Comparison of ENCODE assay signal across 18 cellular contexts in genomic region chr6:12576389-12576788, GRCh38.
DNase-seq lines count a peak whose midpoint lies in the region; ATAC-seq and TF ChIP-seq lines count a peak whose summit lies in the region.
"Had no signal": no experiment of that assay in that cellular context is flagged by ENCODE, and none has a peak within 500 bp of the region (broad histone marks: within the 10 kb centered on the region; RNA-seq: fewer than 3 reads in every experiment).

No MANE protein-coding gene starts in this region.

- H3K4me1 ChIP-seq in SJSA1 (replicated peaks) (peaks cover 92% of the 10 kb centered on the region), GM23338 (ENCODE audit: insufficient read depth) (peaks cover 9% of the 10 kb centered on the region; the same call in 1 of the 2 replicates)
- H3K4me1 ChIP-seq: colonic mucosa, Peyer's patch had no signal

- H3K4me3 ChIP-seq in SJSA1 (no peak overlapping the region), GM23338 (no peak overlapping the region)
- H3K4me3 ChIP-seq: colonic mucosa, Peyer's patch had no signal

- H4K20me1 ChIP-seq in GM23338 (replicated peaks; ENCODE audit: insufficient read depth): no peaks in the 10 kb centered on the region

- H3K9me3 ChIP-seq in SJSA1 (replicated peaks): no peaks in the 10 kb centered on the region
- H3K9me3 ChIP-seq: colonic mucosa, Peyer's patch had no signal

- H3K27ac Mint-ChIP-seq in osteocyte (ENCODE audit: unreplicated experiment) (peak overlapping the region; percentile 89), GM23338 (no peak overlapping the region)
- H3K27ac Mint-ChIP-seq in stimulated activated naive B cell treated with anti-CD40 and anti-IgM and Interleukin-4, amounts not matched to agents 10 μg/mL and 1 μg/mL and 100 μg/mL, for 72 hours: no peak overlapping the region
- no peak overlapping the region for H3K27ac Mint-ChIP-seq in effector memory CD8-positive, alpha-beta T cell
- H3K27ac Mint-ChIP-seq: activated naive CD4-positive, alpha-beta T cell treated with anti-CD3 and anti-CD28 coated beads, Interleukin-2, amount 50 U/mL, for 72 hours; B cell had no signal

- H3K9me3 Mint-ChIP-seq in osteocyte (ENCODE audit: unreplicated experiment) (no peaks in the 10 kb centered on the region), GM23338 (no peaks in the 10 kb centered on the region)
- H3K9me3 Mint-ChIP-seq in stimulated activated naive B cell treated with anti-CD40 and anti-IgM and Interleukin-4, amounts not matched to agents 10 μg/mL and 1 μg/mL and 100 μg/mL, for 72 hours: no peaks in the 10 kb centered on the region
- no peaks in the 10 kb centered on the region for H3K9me3 Mint-ChIP-seq in effector memory CD8-positive, alpha-beta T cell
- H3K9me3 Mint-ChIP-seq: activated naive CD4-positive, alpha-beta T cell treated with anti-CD3 and anti-CD28 coated beads, Interleukin-2, amount 50 U/mL, for 72 hours had no signal

- ATAC-seq in GM23338 (no peak), HG03097 (IDR thresholded peaks at IDR 0.05; ENCODE audit: low FRiP score, unreplicated experiment) (no peak)
- ATAC-seq in stimulated activated naive B cell treated with anti-CD40 and anti-IgM and Interleukin-4, amounts not matched to agents 10 μg/mL and 1 μg/mL and 100 μg/mL, for 72 hours (replicated peaks): no peak
- no peak for ATAC-seq in effector memory CD8-positive, alpha-beta T cell (replicated peaks)
- ATAC-seq: activated naive CD4-positive, alpha-beta T cell treated with anti-CD3 and anti-CD28 coated beads, Interleukin-2, amount 50 U/mL, for 72 hours had no signal

- H3K27me3 Mint-ChIP-seq in osteocyte (ENCODE audit: unreplicated experiment): no peaks in the 10 kb centered on the region
- H3K27me3 Mint-ChIP-seq in GM23338 (ENCODE audit: insufficient read depth, low read depth, poor library complexity): no peaks in the 10 kb centered on the region
- H3K27me3 Mint-ChIP-seq in stimulated activated naive B cell treated with anti-CD40 and anti-IgM and Interleukin-4, amounts not matched to agents 10 μg/mL and 1 μg/mL and 100 μg/mL, for 72 hours: peaks cover 6 to 11% of the 10 kb centered on the region in 2 donors
- H3K27me3 Mint-ChIP-seq in effector memory CD8-positive, alpha-beta T cell: peaks cover 0 to 14% of the 10 kb centered on the region in 2 donors

- H3K4me1 Mint-ChIP-seq in osteocyte (ENCODE audit: unreplicated experiment) (peaks cover 44% of the 10 kb centered on the region), GM23338 (peaks cover 9% of the 10 kb centered on the region; the same call in 2 of the 3 replicates)
- no peaks in the 10 kb centered on the region for H3K4me1 Mint-ChIP-seq in stimulated activated naive B cell treated with anti-CD40 and anti-IgM and Interleukin-4, amounts not matched to agents 10 μg/mL and 1 μg/mL and 100 μg/mL, for 72 hours
- no peaks in the 10 kb centered on the region for H3K4me1 Mint-ChIP-seq in effector memory CD8-positive, alpha-beta T cell (ENCODE audit: low read depth in 2 of 2)
- H3K4me1 Mint-ChIP-seq: B cell had no signal

- H3K27me3 ChIP-seq in SJSA1 (replicated peaks) (no peaks in the 10 kb centered on the region), GM23338 (ENCODE audit: insufficient read depth) (no peaks in the 10 kb centered on the region)
- H3K27me3 ChIP-seq: colonic mucosa, Peyer's patch had no signal

- peak overlapping the region; percentile 96 for H3K27ac ChIP-seq in SJSA1
- peak overlapping the region; percentile 77 for H3K27ac ChIP-seq in epithelial cell of prostate
- H3K27ac ChIP-seq in GM23338 (ENCODE audit: low read depth): no peak overlapping the region
- H3K27ac ChIP-seq: colonic mucosa had no signal

- TF ChIP-seq CTCF in osteocyte (IDR thresholded peaks at IDR 0.05) (no peak), GM23338 (conservative IDR thresholded peaks at IDR 0.05; ENCODE audit: low read depth in 2 of 2) (no peak)

- H2AFZ ChIP-seq in GM23338: no peak overlapping the region

- H3K36me3 Mint-ChIP-seq in osteocyte (ENCODE audit: unreplicated experiment) (no peaks in the 10 kb centered on the region), GM23338 (ENCODE audit: low read depth) (no peaks in the 10 kb centered on the region)
- no peaks in the 10 kb centered on the region for H3K36me3 Mint-ChIP-seq in stimulated activated naive B cell treated with anti-CD40 and anti-IgM and Interleukin-4, amounts not matched to agents 10 μg/mL and 1 μg/mL and 100 μg/mL, for 72 hours
- no peaks in the 10 kb centered on the region for H3K36me3 Mint-ChIP-seq in effector memory CD8-positive, alpha-beta T cell (ENCODE audit: insufficient read depth)
- H3K36me3 Mint-ChIP-seq: activated naive CD4-positive, alpha-beta T cell treated with anti-CD3 and anti-CD28 coated beads, Interleukin-2, amount 50 U/mL, for 72 hours had no signal

- H3K4me3 Mint-ChIP-seq in osteocyte (ENCODE audit: unreplicated experiment): no peak overlapping the region
- H3K4me3 Mint-ChIP-seq in GM23338: no peak overlapping the region
- H3K4me3 Mint-ChIP-seq in stimulated activated naive B cell treated with anti-CD40 and anti-IgM and Interleukin-4, amounts not matched to agents 10 μg/mL and 1 μg/mL and 100 μg/mL, for 72 hours: no peak overlapping the region
- no peak overlapping the region for H3K4me3 Mint-ChIP-seq in effector memory CD8-positive, alpha-beta T cell
- H3K4me3 Mint-ChIP-seq: B cell had no signal

- peak; percentile 89 for DNase-seq in EL
- DNase-seq in SJSA1 (ENCODE audit: low read depth in 1 of 2, low spot score in 2 of 2): no peak
- no peak for DNase-seq in epithelial cell of prostate (ENCODE audit: low read depth, low spot score)
- no peak for DNase-seq in osteocyte (ENCODE audit: extremely low spot score, unreplicated experiment)
- DNase-seq in GM23338 (ENCODE audit: low spot score): no peak
- no peak for DNase-seq in stimulated activated naive B cell treated with anti-CD40 and anti-IgM and Interleukin-4, amounts not matched to agents 10 μg/mL and 1 μg/mL and 100 μg/mL, for 72 hours
- no peak for DNase-seq in effector memory CD8-positive, alpha-beta T cell
- DNase-seq: colonic mucosa, DMS53, foreskin melanocyte, NCI-H187 treated with DMSO at 0.1 percent for 48 hours, NCI-H69, nucleus accumbens, Peyer's patch, T-helper 2 cell had no signal

- H3K9me2 ChIP-seq in GM23338 (ENCODE audit: insufficient read depth): no peaks in the 10 kb centered on the region

- H3K36me3 ChIP-seq in SJSA1: no peaks in the 10 kb centered on the region
- no peaks in the 10 kb centered on the region for H3K36me3 ChIP-seq in GM23338 (ENCODE audit: insufficient read depth)
- H3K36me3 ChIP-seq: colonic mucosa, Peyer's patch had no signal

- H3F3A ChIP-seq in GM23338 (replicated peaks; ENCODE audit: low read depth): no peaks in the 10 kb centered on the region

- no peaks in the 10 kb centered on the region for H3K79me2 ChIP-seq in GM23338 (replicated peaks; ENCODE audit: insufficient read depth)

- no peak overlapping the region for H3K4me2 ChIP-seq in GM23338

TF ChIP-seq in GM23338, 12 proteins besides CTCF, POLR2A, EP300 and RAD21:
- no peak for TF ChIP-seq EZH2 (IDR thresholded peaks at IDR 0.05; ENCODE audit: low read depth, unreplicated experiment)
- no peak for TF ChIP-seq STAT1 (IDR thresholded peaks at IDR 0.05; ENCODE audit: unreplicated experiment)
- TF ChIP-seq JUNB (IDR thresholded peaks at IDR 0.05; ENCODE audit: unreplicated experiment): no peak
- TF ChIP-seq ZNF114 (CRISPR knock-in tag; IDR thresholded peaks at IDR 0.05): no peak
TF ChIP-seq in GM23338: peak in this region for 0.
